Comparison of ENCODE assay signal across 1 cellular context in genomic region chr6:162450358-162450757, GRCh38.
TF ChIP-seq lines count a peak whose summit lies in the region.

No MANE protein-coding gene starts in this region.

TF ChIP-seq in HepG2, 621 proteins besides CTCF, POLR2A, EP300 and RAD21 (continued from another document):
- TF ChIP-seq SOX13 (IDR thresholded peaks at IDR 0.05) (no peak), SOX13 (CRISPR knock-in tag; conservative IDR thresholded peaks at IDR 0.05 in 1 of 2, IDR thresholded peaks at IDR 0.05 in 1 of 2) (peak in 1 of 2 experiments; percentile 41; a peak in 1 of 4 replicates), FLYWCH1 (CRISPR knock-in tag; IDR thresholded peaks at IDR 0.05) (no peak), ZBTB43 (CRISPR knock-in tag; conservative IDR thresholded peaks at IDR 0.05) (no peak), HHEX (CRISPR knock-in tag; IDR thresholded peaks at IDR 0.05) (no peak), PCBP1 (IDR thresholded peaks at IDR 0.05; ENCODE audit: borderline replicate concordance, low read depth, low read length) (no peak), HOXA3 (CRISPR knock-in tag; IDR thresholded peaks at IDR 0.05) (no peak), CEBPG (CRISPR knock-in tag; IDR thresholded peaks at IDR 0.05) (peak; percentile 53), HBP1 (CRISPR knock-in tag; IDR thresholded peaks at IDR 0.05; ENCODE audit: low read depth) (no peak), PAX8 (CRISPR knock-in tag; IDR thresholded peaks at IDR 0.05; ENCODE audit: borderline replicate concordance) (no peak), IKZF5 (CRISPR knock-in tag; IDR thresholded peaks at IDR 0.05) (no peak), TFAP4 (IDR thresholded peaks at IDR 0.05; ENCODE audit: borderline replicate concordance, low read depth) (peak; percentile 51; the same call in 1 of the 2 replicates), TSC22D2 (CRISPR knock-in tag; IDR thresholded peaks at IDR 0.05; ENCODE audit: borderline replicate concordance) (no peak), ZNF121 (CRISPR knock-in tag; IDR thresholded peaks at IDR 0.05) (no peak)
TF ChIP-seq in HepG2: peak in this region for 11.
